In genomic region chr3:45826908-45827307, GRCh38 we compare ENCODE assay signal across 1 cellular context.
TF ChIP-seq lines count a peak whose summit lies in the region.

No MANE protein-coding gene starts in this region.

TF ChIP-seq in K562, 482 proteins besides CTCF, POLR2A, EP300 and RAD21:
- no peak for TF ChIP-seq PHF21A (IDR thresholded peaks at IDR 0.05; ENCODE audit: borderline replicate concordance, low read depth)
- TF ChIP-seq HIVEP1 (CRISPR knock-in tag; IDR thresholded peaks at IDR 0.05), result no peak
- TF ChIP-seq PKNOX1 (IDR thresholded peaks at IDR 0.05), result no peak
- no peak for TF ChIP-seq KAT8 (IDR thresholded peaks at IDR 0.05; ENCODE audit: low read depth)
- no peak for TF ChIP-seq KHSRP (IDR thresholded peaks at IDR 0.05)
- no peak for TF ChIP-seq EWSR1 (IDR thresholded peaks at IDR 0.05; ENCODE audit: borderline replicate concordance, low read depth, partially characterized antibody)
